1 cellular context compared by ENCODE assay signal in the genomic region with DNA sequence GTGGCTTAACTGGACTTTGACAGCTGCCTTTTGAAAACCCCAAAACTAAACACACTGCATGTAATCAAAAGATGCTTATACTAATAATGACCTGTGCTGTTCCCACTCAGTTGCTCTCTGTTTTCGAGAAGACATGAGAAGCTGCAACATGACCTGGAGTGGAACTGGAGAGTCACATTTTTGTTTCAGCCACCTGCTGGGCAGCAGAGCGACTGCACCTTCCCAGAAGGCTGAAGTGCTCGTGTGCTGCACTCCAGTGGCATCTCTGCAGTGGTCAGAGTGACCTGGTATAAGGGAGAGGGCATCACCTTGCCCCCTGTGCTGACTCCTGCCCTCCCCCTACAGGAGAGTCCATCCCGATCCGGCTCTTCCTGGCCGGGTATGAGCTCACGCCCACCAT.
A peak's percentile ranks its signal among the peaks of the same experiment; 100 is the strongest.
TF ChIP-seq lines count a peak whose summit lies in the region.

No MANE protein-coding gene starts in this region.

TF ChIP-seq in IMR-90, 13 proteins besides CTCF, POLR2A, EP300 and RAD21:
- TF ChIP-seq RFX5 (IDR thresholded peaks at IDR 0.05; ENCODE audit: low read depth, low read length) (no peak), MAZ (IDR thresholded peaks at IDR 0.05; ENCODE audit: borderline replicate concordance, low read depth, low read length) (no peak), MAFK (IDR thresholded peaks at IDR 0.05; ENCODE audit: low read depth, low read length) (no peak), NFE2L2 (IDR thresholded peaks at IDR 0.05; ENCODE audit: low read depth, low read length) (no peak), SMC3 (IDR thresholded peaks at IDR 0.05; ENCODE audit: low read depth, low read length) (peak; percentile 39; the same call in 1 of the 2 replicates), ELK1 (IDR thresholded peaks at IDR 0.05; ENCODE audit: borderline replicate concordance, low read depth, low read length) (no peak), BHLHE40 (IDR thresholded peaks at IDR 0.05; ENCODE audit: low read depth, low read length) (no peak), FOS (IDR thresholded peaks at IDR 0.05; ENCODE audit: low read depth, low read length) (no peak)
